1 cellular context compared by ENCODE assay signal in genomic region chr1:201841265-201841912, GRCh38.
TF ChIP-seq lines count a peak whose summit lies in the region.

No MANE protein-coding gene starts in this region.

TF ChIP-seq in HepG2, 621 proteins besides CTCF, POLR2A, EP300 and RAD21:
- TF ChIP-seq HNF4G (IDR thresholded peaks at IDR 0.05; ENCODE audit: borderline replicate concordance, low read depth, low read length): no peak
- TF ChIP-seq HNF4G (CRISPR knock-in tag; IDR thresholded peaks at IDR 0.05; ENCODE audit: borderline replicate concordance, low read depth): no peak
- no peak for TF ChIP-seq XRCC5 (optimal IDR thresholded peaks at IDR 0.05; ENCODE audit: low read length)
- TF ChIP-seq ELK4 (CRISPR knock-in tag; IDR thresholded peaks at IDR 0.05; ENCODE audit: borderline replicate concordance): no peak
- TF ChIP-seq SOX13 (IDR thresholded peaks at IDR 0.05): no peak
- TF ChIP-seq SOX13 (CRISPR knock-in tag; conservative IDR thresholded peaks at IDR 0.05 in 1 of 2, IDR thresholded peaks at IDR 0.05 in 1 of 2): no peak
- TF ChIP-seq SRY (CRISPR knock-in tag; IDR thresholded peaks at IDR 0.05): no peak
- no peak for TF ChIP-seq ZFP36 (IDR thresholded peaks at IDR 0.05; ENCODE audit: borderline replicate concordance, low read depth, low read length, partially characterized antibody)
- no peak for TF ChIP-seq HCFC1 (IDR thresholded peaks at IDR 0.05; ENCODE audit: low read depth, low read length)
- no peak for TF ChIP-seq ZNF343 (CRISPR knock-in tag; IDR thresholded peaks at IDR 0.05)
- no peak for TF ChIP-seq ZNF225 (CRISPR knock-in tag; IDR thresholded peaks at IDR 0.05)
- TF ChIP-seq ZBTB20 (CRISPR knock-in tag; IDR thresholded peaks at IDR 0.05; ENCODE audit: borderline replicate concordance, low read depth): no peak
- TF ChIP-seq GATA4 (IDR thresholded peaks at IDR 0.05; ENCODE audit: borderline replicate concordance, low read depth): no peak
- TF ChIP-seq HMG20A (CRISPR knock-in tag; IDR thresholded peaks at IDR 0.05; ENCODE audit: borderline replicate concordance): no peak
